In the genomic region with DNA sequence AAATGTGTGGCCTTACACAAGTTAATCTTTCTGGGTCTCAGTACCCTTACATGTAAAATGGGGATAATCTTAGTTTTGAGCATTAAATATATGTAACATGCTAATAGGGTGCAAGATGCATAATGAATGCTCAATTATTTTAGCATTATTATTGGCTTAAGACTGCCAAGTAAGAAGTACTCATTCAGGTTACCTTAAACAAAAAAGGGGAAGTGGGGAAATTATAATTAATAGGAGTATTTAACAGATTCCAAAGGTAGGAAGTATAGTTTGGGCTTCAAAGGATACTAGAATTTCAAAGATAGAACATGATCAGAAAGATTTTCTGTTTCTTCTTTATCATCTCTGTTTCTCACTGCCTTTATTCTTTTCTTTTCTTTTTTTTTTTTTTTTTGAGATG, we compare ENCODE assay signal across 33 cellular contexts. TPM values are rescaled to one million over a fixed set of nuclear protein-coding genes. Genes with fewer than 3 reads are reported as not detected.
"Had no signal": no experiment of that assay in that cellular context is flagged by ENCODE, and none has a peak within 500 bp of the region (broad histone marks: within the 10 kb centered on the region; RNA-seq: fewer than 3 reads in every experiment).

No MANE protein-coding gene starts in this region.

- H3K4me3 Mint-ChIP-seq: dendritic cell treated with granulocyte-macrophage colony-stimulating factor and Interleukin-4, amounts not matched to agents 40 ng/mL and 50 ng/mL, for 4 days; effector memory CD8-positive, alpha-beta T cell; endodermal cell; naive thymus-derived CD4-positive, alpha-beta T cell had no signal

- H3K27me3 ChIP-seq: colonic mucosa, esophagus squamous epithelium, gastrocnemius medialis, heart right ventricle, left lung had no signal

- H3K4me1 ChIP-seq: colonic mucosa, gastrocnemius medialis, left lung, lower lobe of right lung had no signal

- H3K4me1 Mint-ChIP-seq: endodermal cell had no signal

- H3K27ac ChIP-seq: colonic mucosa, epithelial cell of prostate, esophagus squamous epithelium, gastrocnemius medialis, heart right ventricle, left lung, lower lobe of right lung had no signal

- H3K9me3 Mint-ChIP-seq: dendritic cell treated with granulocyte-macrophage colony-stimulating factor and Interleukin-4, amounts not matched to agents 40 ng/mL and 50 ng/mL, for 4 days; effector memory CD8-positive, alpha-beta T cell; endodermal cell; naive thymus-derived CD4-positive, alpha-beta T cell had no signal

- H3K4me3 ChIP-seq: colonic mucosa, esophagus squamous epithelium, gastrocnemius medialis, heart right ventricle, left lung, lower lobe of right lung had no signal

- DNase-seq: colonic mucosa; cortex of kidney; effector CD8-positive, alpha-beta T cell; effector memory CD8-positive, alpha-beta T cell; endodermal cell; erythroblast; esophagus squamous epithelium; foreskin fibroblast; foreskin melanocyte; gastrocnemius medialis; glutamatergic neuron; heart right ventricle; hippocampal formation; left cardiac atrium; left lung; left ventricle myocardium superior; lower lobe of right lung; mesendoderm; midbrain; naive thymus-derived CD4-positive, alpha-beta T cell had no signal

- H3K36me3 ChIP-seq: colonic mucosa, esophagus squamous epithelium, gastrocnemius medialis, heart right ventricle, left lung, lower lobe of right lung had no signal

- FAIRE-seq: endometrium, islet of Langerhans, keratinocyte had no signal

- H3K36me3 Mint-ChIP-seq: naive thymus-derived CD4-positive, alpha-beta T cell had no signal

- H3K27ac Mint-ChIP-seq: dendritic cell treated with granulocyte-macrophage colony-stimulating factor and Interleukin-4, amounts not matched to agents 40 ng/mL and 50 ng/mL, for 4 days; effector memory CD8-positive, alpha-beta T cell; endodermal cell; naive thymus-derived CD4-positive, alpha-beta T cell had no signal

- H3K9me3 ChIP-seq: colonic mucosa, esophagus squamous epithelium, gastrocnemius medialis, heart right ventricle, left lung, lower lobe of right lung had no signal

- ATAC-seq: effector memory CD8-positive, alpha-beta T cell; gastrocnemius medialis; left cardiac atrium; left lung; left ventricle myocardium superior; lower lobe of right lung; naive thymus-derived CD4-positive, alpha-beta T cell had no signal

RNA-seq across cellular contexts. Expression of gene CFAP126, which starts 5.8 kb away (rescaled TPM):
- total RNA-seq: colonic mucosa; dermis microvascular lymphatic vessel endothelial cell; esophagus mucosa; esophagus squamous epithelium; gastrocnemius medialis; glomerular endothelial cell; heart right ventricle; kidney epithelial cell; left cardiac atrium; left ventricle myocardium superior; lower leg skin; lung microvascular endothelial cell; mononuclear cell; mucosa of gallbladder; naive thymus-derived CD4-positive, alpha-beta T cell had no signal
- polyA plus RNA-seq: heart right ventricle; keratinocyte; naive thymus-derived CD4-positive, alpha-beta T cell had no signal
